Comparison of ENCODE assay signal across 1 cellular context in genomic region chr4:6746721-6747689, GRCh38.
A peak's percentile ranks its signal among the peaks of the same experiment; 100 is the strongest.
TF ChIP-seq lines count a peak whose summit lies in the region.

No MANE protein-coding gene starts in this region.

TF ChIP-seq in HepG2, 621 proteins besides CTCF, POLR2A, EP300 and RAD21 (continued from another document and continues in another):
- no peak for TF ChIP-seq ZNF18 (CRISPR knock-in tag; IDR thresholded peaks at IDR 0.05; ENCODE audit: insufficient replicate concordance)
- no peak for TF ChIP-seq TCF7 (IDR thresholded peaks at IDR 0.05; ENCODE audit: low read depth)
- no peak for TF ChIP-seq NR2F6 (IDR thresholded peaks at IDR 0.05)
- 0 out of 2 replicates have a peak, but pooled peaks have one; percentile 10 for TF ChIP-seq NR2F6 (CRISPR knock-in tag; IDR thresholded peaks at IDR 0.05)
- TF ChIP-seq ZNF615 (CRISPR knock-in tag; IDR thresholded peaks at IDR 0.05; ENCODE audit: borderline replicate concordance), result no peak
- TF ChIP-seq ZNF510 (CRISPR knock-in tag; IDR thresholded peaks at IDR 0.05; ENCODE audit: low read depth), result no peak
- TF ChIP-seq PHB2 (IDR thresholded peaks at IDR 0.05; ENCODE audit: partially characterized antibody), result no peak
- no peak for TF ChIP-seq ZFP90 (CRISPR knock-in tag; IDR thresholded peaks at IDR 0.05; ENCODE audit: borderline replicate concordance)
- no peak for TF ChIP-seq SP140L (CRISPR knock-in tag; IDR thresholded peaks at IDR 0.05; ENCODE audit: borderline replicate concordance)
- TF ChIP-seq MYC (CRISPR knock-in tag; IDR thresholded peaks at IDR 0.05; ENCODE audit: borderline replicate concordance), result 0 out of 2 replicates have a peak, but pooled peaks have one; percentile 48
- 0 out of 2 replicates have a peak, but pooled peaks have one; percentile 35 for TF ChIP-seq ZNF747 (CRISPR knock-in tag; IDR thresholded peaks at IDR 0.05; ENCODE audit: borderline replicate concordance)
- 0 out of 2 replicates have a peak, but pooled peaks have one; percentile 36 for TF ChIP-seq MXD4 (CRISPR knock-in tag; IDR thresholded peaks at IDR 0.05)
- TF ChIP-seq, protein P1, sequence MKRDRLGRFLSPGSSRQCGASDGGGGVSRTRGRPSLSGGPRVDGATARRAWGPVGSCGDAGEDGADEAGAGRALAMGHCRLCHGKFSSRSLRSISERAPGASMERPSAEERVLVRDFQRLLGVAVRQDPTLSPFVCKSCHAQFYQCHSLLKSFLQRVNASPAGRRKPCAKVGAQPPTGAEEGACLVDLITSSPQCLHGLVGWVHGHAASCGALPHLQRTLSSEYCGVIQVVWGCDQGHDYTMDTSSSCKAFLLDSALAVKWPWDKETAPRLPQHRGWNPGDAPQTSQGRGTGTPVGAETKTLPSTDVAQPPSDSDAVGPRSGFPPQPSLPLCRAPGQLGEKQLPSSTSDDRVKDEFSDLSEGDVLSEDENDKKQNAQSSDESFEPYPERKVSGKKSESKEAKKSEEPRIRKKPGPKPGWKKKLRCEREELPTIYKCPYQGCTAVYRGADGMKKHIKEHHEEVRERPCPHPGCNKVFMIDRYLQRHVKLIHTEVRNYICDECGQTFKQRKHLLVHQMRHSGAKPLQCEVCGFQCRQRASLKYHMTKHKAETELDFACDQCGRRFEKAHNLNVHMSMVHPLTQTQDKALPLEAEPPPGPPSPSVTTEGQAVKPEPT (CRISPR knock-in tag; IDR thresholded peaks at IDR 0.05; ENCODE audit: low read depth), result no peak
- TF ChIP-seq ZNF570 (CRISPR knock-in tag; IDR thresholded peaks at IDR 0.05; ENCODE audit: borderline replicate concordance), result no peak
- TF ChIP-seq PRPF4 (IDR thresholded peaks at IDR 0.05; ENCODE audit: low read depth, low read length, poor library complexity, severe bottlenecking), result no peak
- TF ChIP-seq SRSF1 (optimal IDR thresholded peaks at IDR 0.05; ENCODE audit: low read depth, low read length), result no peak
- TF ChIP-seq JARID2 (CRISPR knock-in tag; IDR thresholded peaks at IDR 0.05; ENCODE audit: insufficient replicate concordance), result no peak
- peak; percentile 67 for TF ChIP-seq ZNF687 (CRISPR knock-in tag; IDR thresholded peaks at IDR 0.05)
- TF ChIP-seq, protein P2, sequence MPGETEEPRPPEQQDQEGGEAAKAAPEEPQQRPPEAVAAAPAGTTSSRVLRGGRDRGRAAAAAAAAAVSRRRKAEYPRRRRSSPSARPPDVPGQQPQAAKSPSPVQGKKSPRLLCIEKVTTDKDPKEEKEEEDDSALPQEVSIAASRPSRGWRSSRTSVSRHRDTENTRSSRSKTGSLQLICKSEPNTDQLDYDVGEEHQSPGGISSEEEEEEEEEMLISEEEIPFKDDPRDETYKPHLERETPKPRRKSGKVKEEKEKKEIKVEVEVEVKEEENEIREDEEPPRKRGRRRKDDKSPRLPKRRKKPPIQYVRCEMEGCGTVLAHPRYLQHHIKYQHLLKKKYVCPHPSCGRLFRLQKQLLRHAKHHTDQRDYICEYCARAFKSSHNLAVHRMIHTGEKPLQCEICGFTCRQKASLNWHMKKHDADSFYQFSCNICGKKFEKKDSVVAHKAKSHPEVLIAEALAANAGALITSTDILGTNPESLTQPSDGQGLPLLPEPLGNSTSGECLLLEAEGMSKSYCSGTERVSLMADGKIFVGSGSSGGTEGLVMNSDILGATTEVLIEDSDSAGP (CRISPR knock-in tag; IDR thresholded peaks at IDR 0.05; ENCODE audit: borderline replicate concordance), result peak; percentile 65; the same call in 1 of the 2 replicates
- TF ChIP-seq ZNF260 (CRISPR knock-in tag; IDR thresholded peaks at IDR 0.05; ENCODE audit: borderline replicate concordance, low read depth), result no peak
- TF ChIP-seq POGK (CRISPR knock-in tag; conservative IDR thresholded peaks at IDR 0.05), result no peak
- TF ChIP-seq ZBTB7B (CRISPR knock-in tag; IDR thresholded peaks at IDR 0.05), result no peak
- TF ChIP-seq NR0B2 (CRISPR knock-in tag; IDR thresholded peaks at IDR 0.05), result no peak
- no peak for TF ChIP-seq ZNF251 (CRISPR knock-in tag; IDR thresholded peaks at IDR 0.05)
- 0 out of 2 replicates have a peak, but pooled peaks have one; percentile 20 for TF ChIP-seq ZNF605 (CRISPR knock-in tag; IDR thresholded peaks at IDR 0.05)
- TF ChIP-seq HMGXB4 (CRISPR knock-in tag; IDR thresholded peaks at IDR 0.05; ENCODE audit: borderline replicate concordance in 1 of 2, low read depth in 1 of 2), result peak in 1 of 2 experiments; percentile 16; a peak in 1 of 4 replicates
- TF ChIP-seq, protein P3, sequence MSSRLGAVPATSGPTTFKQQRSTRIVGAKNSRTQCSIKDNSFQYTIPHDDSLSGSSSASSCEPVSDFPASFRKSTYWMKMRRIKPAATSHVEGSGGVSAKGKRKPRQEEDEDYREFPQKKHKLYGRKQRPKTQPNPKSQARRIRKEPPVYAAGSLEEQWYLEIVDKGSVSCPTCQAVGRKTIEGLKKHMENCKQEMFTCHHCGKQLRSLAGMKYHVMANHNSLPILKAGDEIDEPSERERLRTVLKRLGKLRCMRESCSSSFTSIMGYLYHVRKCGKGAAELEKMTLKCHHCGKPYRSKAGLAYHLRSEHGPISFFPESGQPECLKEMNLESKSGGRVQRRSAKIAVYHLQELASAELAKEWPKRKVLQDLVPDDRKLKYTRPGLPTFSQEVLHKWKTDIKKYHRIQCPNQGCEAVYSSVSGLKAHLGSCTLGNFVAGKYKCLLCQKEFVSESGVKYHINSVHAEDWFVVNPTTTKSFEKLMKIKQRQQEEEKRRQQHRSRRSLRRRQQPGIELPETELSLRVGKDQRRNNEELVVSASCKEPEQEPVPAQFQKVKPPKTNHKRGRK (CRISPR knock-in tag; IDR thresholded peaks at IDR 0.05), result peak; percentile 85; the same call in 1 of the 2 replicates
- TF ChIP-seq E2F5 (CRISPR knock-in tag; conservative IDR thresholded peaks at IDR 0.05), result no peak
- peak; percentile 10; the same call in 1 of the 2 replicates for TF ChIP-seq PAXIP1 (CRISPR knock-in tag; conservative IDR thresholded peaks at IDR 0.05)
- no peak for TF ChIP-seq SIN3B (IDR thresholded peaks at IDR 0.05; ENCODE audit: low read length)
- TF ChIP-seq NR3C1 (CRISPR knock-in tag; IDR thresholded peaks at IDR 0.05), result no peak
- TF ChIP-seq CREM (IDR thresholded peaks at IDR 0.05), result no peak
- TF ChIP-seq CREM (CRISPR knock-in tag; IDR thresholded peaks at IDR 0.05), result no peak
- no peak for TF ChIP-seq IKZF1 (IDR thresholded peaks at IDR 0.05)
- TF ChIP-seq ZNF549 (CRISPR knock-in tag; IDR thresholded peaks at IDR 0.05), result no peak
- TF ChIP-seq ZNF720 (CRISPR knock-in tag; IDR thresholded peaks at IDR 0.05), result no peak
- TF ChIP-seq, protein P4, sequence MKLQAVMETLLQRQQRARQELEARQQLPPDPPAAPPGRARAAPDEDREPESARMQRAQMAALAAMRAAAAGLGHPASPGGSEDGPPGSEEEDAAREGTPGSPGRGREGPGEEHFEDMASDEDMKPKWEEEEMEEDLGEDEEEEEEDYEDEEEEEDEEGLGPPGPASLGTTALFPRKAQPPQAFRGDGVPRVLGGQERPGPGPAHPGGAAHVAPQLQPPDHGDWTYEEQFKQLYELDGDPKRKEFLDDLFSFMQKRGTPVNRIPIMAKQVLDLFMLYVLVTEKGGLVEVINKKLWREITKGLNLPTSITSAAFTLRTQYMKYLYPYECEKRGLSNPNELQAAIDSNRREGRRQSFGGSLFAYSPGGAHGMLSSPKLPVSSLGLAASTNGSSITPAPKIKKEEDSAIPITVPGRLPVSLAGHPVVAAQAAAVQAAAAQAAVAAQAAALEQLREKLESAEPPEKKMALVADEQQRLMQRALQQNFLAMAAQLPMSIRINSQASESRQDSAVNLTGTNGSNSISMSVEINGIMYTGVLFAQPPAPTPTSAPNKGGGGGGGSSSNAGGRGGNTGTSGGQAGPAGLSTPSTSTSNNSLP (IDR thresholded peaks at IDR 0.05; ENCODE audit: low read depth, low read length), result no peak
